In genomic region chr10:101227765-101228681, GRCh38 we compare ENCODE assay signal across 1 cellular context.
TF ChIP-seq lines count a peak whose summit lies in the region.

No MANE protein-coding gene starts in this region.

TF ChIP-seq in HepG2, 621 proteins besides CTCF, POLR2A, EP300 and RAD21 (continued from another document):
- TF ChIP-seq ZNF318 (CRISPR knock-in tag; IDR thresholded peaks at IDR 0.05) (no peak), TEF (CRISPR knock-in tag; IDR thresholded peaks at IDR 0.05) (no peak), SMAD9 (CRISPR knock-in tag; IDR thresholded peaks at IDR 0.05) (no peak), ZNF724P (CRISPR knock-in tag; IDR thresholded peaks at IDR 0.05; ENCODE audit: borderline replicate concordance) (no peak), ZKSCAN1 (IDR thresholded peaks at IDR 0.05; ENCODE audit: low read length) (no peak), REL (CRISPR knock-in tag; conservative IDR thresholded peaks at IDR 0.05) (no peak), RARA (CRISPR knock-in tag; IDR thresholded peaks at IDR 0.05) (no peak), ZNF430 (CRISPR knock-in tag; IDR thresholded peaks at IDR 0.05) (no peak), HOXA9 (CRISPR knock-in tag; IDR thresholded peaks at IDR 0.05; ENCODE audit: borderline replicate concordance) (no peak), ZBTB38 (CRISPR knock-in tag; IDR thresholded peaks at IDR 0.05) (no peak), MIER2 (CRISPR knock-in tag; IDR thresholded peaks at IDR 0.05) (no peak), ZNF264 (CRISPR knock-in tag; IDR thresholded peaks at IDR 0.05) (no peak), ZNF713 (CRISPR knock-in tag; IDR thresholded peaks at IDR 0.05) (no peak)
- TF ChIP-seq, protein P1, sequence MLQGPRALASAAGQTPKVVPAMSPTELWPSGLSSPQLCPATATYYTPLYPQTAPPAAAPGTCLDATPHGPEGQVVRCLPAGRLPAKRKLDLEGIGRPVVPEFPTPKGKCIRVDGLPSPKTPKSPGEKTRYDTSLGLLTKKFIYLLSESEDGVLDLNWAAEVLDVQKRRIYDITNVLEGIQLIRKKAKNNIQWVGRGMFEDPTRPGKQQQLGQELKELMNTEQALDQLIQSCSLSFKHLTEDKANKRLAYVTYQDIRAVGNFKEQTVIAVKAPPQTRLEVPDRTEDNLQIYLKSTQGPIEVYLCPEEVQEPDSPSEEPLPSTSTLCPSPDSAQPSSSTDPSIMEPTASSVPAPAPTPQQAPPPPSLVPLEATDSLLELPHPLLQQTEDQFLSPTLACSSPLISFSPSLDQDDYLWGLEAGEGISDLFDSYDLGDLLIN (CRISPR knock-in tag; IDR thresholded peaks at IDR 0.05; ENCODE audit: borderline replicate concordance), result no peak
- TF ChIP-seq, protein P2, sequence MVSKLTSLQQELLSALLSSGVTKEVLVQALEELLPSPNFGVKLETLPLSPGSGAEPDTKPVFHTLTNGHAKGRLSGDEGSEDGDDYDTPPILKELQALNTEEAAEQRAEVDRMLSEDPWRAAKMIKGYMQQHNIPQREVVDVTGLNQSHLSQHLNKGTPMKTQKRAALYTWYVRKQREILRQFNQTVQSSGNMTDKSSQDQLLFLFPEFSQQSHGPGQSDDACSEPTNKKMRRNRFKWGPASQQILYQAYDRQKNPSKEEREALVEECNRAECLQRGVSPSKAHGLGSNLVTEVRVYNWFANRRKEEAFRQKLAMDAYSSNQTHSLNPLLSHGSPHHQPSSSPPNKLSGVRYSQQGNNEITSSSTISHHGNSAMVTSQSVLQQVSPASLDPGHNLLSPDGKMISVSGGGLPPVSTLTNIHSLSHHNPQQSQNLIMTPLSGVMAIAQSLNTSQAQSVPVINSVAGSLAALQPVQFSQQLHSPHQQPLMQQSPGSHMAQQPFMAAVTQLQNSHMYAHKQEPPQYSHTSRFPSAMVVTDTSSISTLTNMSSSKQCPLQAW (CRISPR knock-in tag; IDR thresholded peaks at IDR 0.05), result no peak
